Comparison of ENCODE assay signal across 28 cellular contexts in the genomic region with DNA sequence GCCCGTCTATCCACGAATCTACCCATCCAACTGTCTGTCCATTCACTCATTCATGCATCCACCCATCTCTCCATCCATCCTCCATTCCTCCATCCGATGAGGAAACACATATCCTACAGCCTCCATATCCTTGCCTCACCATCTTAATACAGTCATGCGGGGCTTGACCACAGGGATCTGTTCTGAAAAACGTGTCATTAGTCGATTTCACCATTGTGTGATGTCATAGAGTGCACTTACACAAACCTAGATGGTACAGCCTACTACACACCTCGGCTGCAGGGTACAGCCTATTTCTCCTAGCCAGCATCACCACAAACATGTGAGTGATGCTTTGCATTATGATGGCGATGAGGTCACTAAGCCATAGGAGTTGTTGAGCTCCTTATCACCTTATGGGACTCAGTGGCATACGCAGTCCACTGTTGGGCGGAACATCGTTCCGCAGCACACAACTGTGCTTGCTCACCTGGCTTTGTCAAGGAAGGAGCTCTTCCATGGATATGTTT. TPM values are rescaled to one million over a fixed set of nuclear protein-coding genes. Genes with fewer than 3 reads are reported as not detected.
"Had no signal": no experiment of that assay in that cellular context is flagged by ENCODE, and none has a peak within 500 bp of the region (broad histone marks: within the 10 kb centered on the region; RNA-seq: fewer than 3 reads in every experiment).

No MANE protein-coding gene starts in this region.

- H3K27me3 ChIP-seq: colonic mucosa, heart left ventricle, neutrophil, spleen, uterus had no signal

- H3K4me1 Mint-ChIP-seq: nephron had no signal

- H3K27me3 Mint-ChIP-seq: stimulated activated naive B cell treated with anti-CD40 and anti-IgM and Interleukin-4, amounts not matched to agents 10 μg/mL and 1 μg/mL and 100 μg/mL, for 72 hours had no signal

- H3K9me3 ChIP-seq: colonic mucosa, heart left ventricle, neutrophil, psoas muscle, spleen, uterus had no signal

- FAIRE-seq: frontal cortex had no signal

- H3K36me3 Mint-ChIP-seq: stimulated activated naive B cell treated with anti-CD40 and anti-IgM and Interleukin-4, amounts not matched to agents 10 μg/mL and 1 μg/mL and 100 μg/mL, for 72 hours; type B pancreatic cell had no signal

- H3K27ac ChIP-seq: colonic mucosa, heart left ventricle, neutrophil, psoas muscle, spleen, uterus had no signal

- H3K4me3 ChIP-seq: colonic mucosa, heart left ventricle, lung, psoas muscle, spleen, uterus had no signal

- H3K36me3 ChIP-seq: colonic mucosa, heart left ventricle, neutrophil, spleen, uterus had no signal

- H3K4me1 ChIP-seq: colonic mucosa, psoas muscle, spleen, uterus had no signal

- H3K27ac Mint-ChIP-seq: nephron; stimulated activated naive B cell treated with anti-CD40 and anti-IgM and Interleukin-4, amounts not matched to agents 10 μg/mL and 1 μg/mL and 100 μg/mL, for 72 hours; type B pancreatic cell had no signal

- H3K9me3 Mint-ChIP-seq: type B pancreatic cell had no signal

- ATAC-seq: heart left ventricle, left colon, left ventricle myocardium superior, psoas muscle, sciatic nerve had no signal

- DNase-seq: colonic mucosa; effector CD4-positive, alpha-beta T cell; heart left ventricle; hippocampal formation; left colon; left ventricle myocardium superior; mesenchymal stem cell; midbrain; psoas muscle; retina; spleen; stimulated activated CD4-positive, alpha-beta T cell treated with anti-CD3 and anti-CD28 coated beads, Interleukin-15, amount 100 ng/mL, for 24 hours; stimulated activated CD4-positive, alpha-beta T cell treated with anti-CD3 and anti-CD28 coated beads, Interleukin-1b, Interleukin-23, amount 100 ng/mL, for 48 hours; stimulated activated CD4-positive, alpha-beta T cell treated with anti-CD3 and anti-CD28 coated beads, Interleukin-4, amount 100 ng/mL, for 4 hours; stimulated activated naive B cell treated with anti-CD40 and anti-IgM and Interleukin-4, amounts not matched to agents 10 μg/mL and 1 μg/mL and 100 μg/mL, for 72 hours; uterus had no signal

- H3K4me3 Mint-ChIP-seq: nephron; stimulated activated naive B cell treated with anti-CD40 and anti-IgM and Interleukin-4, amounts not matched to agents 10 μg/mL and 1 μg/mL and 100 μg/mL, for 72 hours; type B pancreatic cell had no signal

RNA-seq across cellular contexts. Expression of a gene that starts 1.9 kb away (rescaled TPM):
- total RNA-seq: colonic mucosa, dermis microvascular lymphatic vessel endothelial cell, frontal cortex, glomerular endothelial cell, kidney epithelial cell, left colon, left ventricle myocardium superior, osteoblast, psoas muscle, sciatic nerve, skeletal muscle tissue, uterus had no signal
- polyA plus RNA-seq: esophagus, heart left ventricle, psoas muscle had no signal
